ENCODE assay signal across 26 cellular contexts in the genomic region with DNA sequence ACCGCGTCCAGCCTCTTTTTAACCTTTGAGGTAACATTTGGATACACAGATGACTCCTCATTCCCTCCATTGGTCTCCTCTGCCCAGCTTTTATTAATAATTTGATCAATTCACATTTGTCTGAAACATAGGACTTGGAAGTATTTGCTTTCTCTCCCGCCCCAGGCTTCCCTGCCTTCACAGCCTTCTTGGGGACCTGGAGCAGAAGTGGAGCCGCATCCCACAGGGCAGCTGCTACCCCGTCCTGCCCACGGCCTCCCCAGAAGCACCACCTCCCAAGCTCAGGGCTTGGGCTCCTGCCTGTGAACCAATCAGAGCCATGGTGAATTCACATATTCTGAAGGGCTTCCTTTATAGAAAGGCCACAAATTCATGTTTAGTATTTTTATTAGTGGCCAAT.
"Had no signal": no experiment of that assay in that cellular context is flagged by ENCODE, and none has a peak within 500 bp of the region (broad histone marks: within the 10 kb centered on the region; RNA-seq: fewer than 3 reads in every experiment).

No MANE protein-coding gene starts in this region.

- H3K36me3 ChIP-seq: adrenal gland, brain microvascular endothelial cell, esophagus muscularis mucosa, gastroesophageal sphincter had no signal

- H3K4me3 ChIP-seq: adrenal gland, esophagus muscularis mucosa, gastroesophageal sphincter had no signal

- H3K9me3 Mint-ChIP-seq: activated naive CD4-positive, alpha-beta T cell treated with anti-CD3 and anti-CD28 coated beads, Interleukin-2, amount 50 U/mL, for 24 hours; activated naive CD8-positive, alpha-beta T cell treated with anti-CD3 and anti-CD28 coated beads for 36 hours; central memory CD8-positive, alpha-beta T cell had no signal

- H3K27me3 ChIP-seq: adrenal gland, brain microvascular endothelial cell, esophagus muscularis mucosa, foreskin keratinocyte, gastroesophageal sphincter had no signal

- ATAC-seq: activated naive CD8-positive, alpha-beta T cell treated with anti-CD3 and anti-CD28 coated beads, Interleukin-2, amount 50 U/mL, for 24 hours; activated T-cell treated with anti-CD3 and anti-CD28 coated beads, Interleukin-2, amount 50 U/mL, for 72 hours; effector memory CD8-positive, alpha-beta T cell; foreskin keratinocyte; gastroesophageal sphincter had no signal

- H3K9me3 ChIP-seq: adrenal gland had no signal

- H3K4me3 Mint-ChIP-seq: activated CD4-positive, alpha-beta memory T cell treated with anti-CD3 and anti-CD28 coated beads, Interleukin-2, amount 10 ng/mL, durations not matched to agents 7 days and 5 days; activated CD4-positive, alpha-beta T cell treated with anti-CD3 and anti-CD28 coated beads, Interleukin-2, amount 10 ng/mL, durations not matched to agents 7 days and 5 days; activated naive CD4-positive, alpha-beta T cell treated with anti-CD3 and anti-CD28 coated beads for 36 hours; activated naive CD4-positive, alpha-beta T cell treated with anti-CD3 and anti-CD28 coated beads, Interleukin-2, amount 50 U/mL, for 24 hours; activated naive CD8-positive, alpha-beta T cell treated with anti-CD3 and anti-CD28 coated beads for 36 hours; activated naive CD8-positive, alpha-beta T cell treated with anti-CD3 and anti-CD28 coated beads, Interleukin-2, amount 50 U/mL, for 24 hours; activated T-cell treated with anti-CD3 and anti-CD28 coated beads, Interleukin-2, amount 50 U/mL, for 24 hours; activated T-cell treated with anti-CD3 and anti-CD28 coated beads, Interleukin-2, amount 50 U/mL, for 72 hours; central memory CD8-positive, alpha-beta T cell; effector memory CD8-positive, alpha-beta T cell had no signal

- H3K27ac ChIP-seq: adrenal gland, brain microvascular endothelial cell, esophagus muscularis mucosa, foreskin keratinocyte, gastroesophageal sphincter had no signal

- H3K27me3 Mint-ChIP-seq: activated CD4-positive, alpha-beta memory T cell treated with anti-CD3 and anti-CD28 coated beads, Interleukin-2, amount 10 ng/mL, durations not matched to agents 7 days and 5 days; activated CD4-positive, alpha-beta T cell treated with anti-CD3 and anti-CD28 coated beads, Interleukin-2, amount 10 ng/mL, durations not matched to agents 7 days and 5 days; activated naive CD4-positive, alpha-beta T cell treated with anti-CD3 and anti-CD28 coated beads, Interleukin-2, amount 50 U/mL, for 24 hours; activated naive CD8-positive, alpha-beta T cell treated with anti-CD3 and anti-CD28 coated beads for 36 hours; activated naive CD8-positive, alpha-beta T cell treated with anti-CD3 and anti-CD28 coated beads, Interleukin-2, amount 50 U/mL, for 24 hours; activated T-cell treated with anti-CD3 and anti-CD28 coated beads, Interleukin-2, amount 50 U/mL, for 24 hours; central memory CD8-positive, alpha-beta T cell; effector memory CD8-positive, alpha-beta T cell had no signal

- DNase-seq: activated CD4-positive, alpha-beta memory T cell treated with anti-CD3 and anti-CD28 coated beads, Interleukin-2, amount 10 ng/mL, durations not matched to agents 7 days and 5 days; activated CD4-positive, alpha-beta T cell treated with anti-CD3 and anti-CD28 coated beads for 1 hour; activated CD4-positive, alpha-beta T cell treated with anti-CD3 and anti-CD28 coated beads for 4 hours; activated CD4-positive, alpha-beta T cell treated with anti-CD3 and anti-CD28 coated beads, Interleukin-2, amount 10 ng/mL, durations not matched to agents 7 days and 5 days; activated CD4-positive, alpha-beta T cell treated with anti-CD3 and anti-CD28 coated beads, Interleukin-2, amount 50 U/mL, for 4 hours; activated CD4-positive, CD25-positive, alpha-beta regulatory T cell; activated CD8-positive, alpha-beta memory T cell treated with anti-CD3 and anti-CD28 coated beads, Interleukin-2, amount 50 U/mL, for 48 hours; activated naive CD4-positive, alpha-beta T cell treated with anti-CD3 and anti-CD28 coated beads for 36 hours; activated naive CD8-positive, alpha-beta T cell treated with anti-CD3 and anti-CD28 coated beads for 36 hours; activated naive CD8-positive, alpha-beta T cell treated with anti-CD3 and anti-CD28 coated beads, Interleukin-2, amount 50 U/mL, for 24 hours; activated T-cell treated with anti-CD3 and anti-CD28 coated beads for 4 hours; activated T-cell treated with anti-CD3 and anti-CD28 coated beads, Interleukin-2, amount 50 U/mL, for 24 hours; activated T-cell treated with anti-CD3 and anti-CD28 coated beads, Interleukin-2, amount 50 U/mL, for 72 hours; adrenal gland; brain microvascular endothelial cell; cortex of kidney; dermis blood vessel endothelial cell; effector CD4-positive, alpha-beta T cell; effector memory CD8-positive, alpha-beta T cell; erythroblast; foreskin keratinocyte; T-helper 2 cell had no signal

- H3K27ac Mint-ChIP-seq: activated CD4-positive, alpha-beta memory T cell treated with anti-CD3 and anti-CD28 coated beads, Interleukin-2, amount 10 ng/mL, durations not matched to agents 7 days and 5 days; activated CD4-positive, alpha-beta T cell treated with anti-CD3 and anti-CD28 coated beads, Interleukin-2, amount 10 ng/mL, durations not matched to agents 7 days and 5 days; activated naive CD4-positive, alpha-beta T cell treated with anti-CD3 and anti-CD28 coated beads for 36 hours; activated naive CD4-positive, alpha-beta T cell treated with anti-CD3 and anti-CD28 coated beads, Interleukin-2, amount 50 U/mL, for 24 hours; activated naive CD8-positive, alpha-beta T cell treated with anti-CD3 and anti-CD28 coated beads for 36 hours; activated naive CD8-positive, alpha-beta T cell treated with anti-CD3 and anti-CD28 coated beads, Interleukin-2, amount 50 U/mL, for 24 hours; activated T-cell treated with anti-CD3 and anti-CD28 coated beads, Interleukin-2, amount 50 U/mL, for 24 hours; activated T-cell treated with anti-CD3 and anti-CD28 coated beads, Interleukin-2, amount 50 U/mL, for 72 hours; effector memory CD8-positive, alpha-beta T cell had no signal

- H3K4me1 Mint-ChIP-seq: activated CD4-positive, alpha-beta memory T cell treated with anti-CD3 and anti-CD28 coated beads, Interleukin-2, amount 10 ng/mL, durations not matched to agents 7 days and 5 days; activated CD4-positive, alpha-beta T cell treated with anti-CD3 and anti-CD28 coated beads, Interleukin-2, amount 10 ng/mL, durations not matched to agents 7 days and 5 days; activated naive CD4-positive, alpha-beta T cell treated with anti-CD3 and anti-CD28 coated beads, Interleukin-2, amount 50 U/mL, for 24 hours; activated naive CD8-positive, alpha-beta T cell treated with anti-CD3 and anti-CD28 coated beads for 36 hours; activated naive CD8-positive, alpha-beta T cell treated with anti-CD3 and anti-CD28 coated beads, Interleukin-2, amount 50 U/mL, for 24 hours; central memory CD8-positive, alpha-beta T cell had no signal

- H3K4me1 ChIP-seq: adrenal gland, esophagus muscularis mucosa, foreskin keratinocyte, gastroesophageal sphincter had no signal
